12 cellular contexts compared by ENCODE assay signal in the genomic region with DNA sequence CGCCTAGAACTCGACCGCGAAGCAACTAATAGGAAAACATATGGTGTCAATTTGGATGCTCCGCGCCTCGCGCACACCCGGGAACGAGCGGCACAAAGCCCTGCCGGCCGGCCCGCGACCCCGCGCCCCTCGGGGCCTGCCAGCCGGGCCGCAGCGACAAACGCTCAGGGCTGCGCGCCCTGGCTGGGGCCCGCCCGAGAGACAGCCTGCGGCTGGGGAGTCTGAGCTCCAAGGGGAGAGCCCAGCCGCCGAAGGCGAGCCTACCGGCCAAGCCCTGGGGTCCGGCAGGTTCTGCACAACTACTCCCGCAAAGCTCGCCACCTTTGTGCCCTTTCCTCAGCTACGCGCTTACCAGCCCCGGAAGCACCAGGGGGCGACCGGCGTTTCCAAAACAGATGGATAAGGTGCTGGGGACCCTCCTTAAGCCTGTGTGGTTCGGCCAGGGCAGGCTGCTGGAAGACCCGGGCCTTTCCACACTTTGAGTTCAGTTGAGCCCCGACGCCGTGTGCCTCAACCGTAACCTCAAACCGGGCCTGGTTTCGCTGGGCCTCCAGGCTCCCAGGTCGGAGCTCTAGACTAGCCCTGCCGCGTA. TPM values are rescaled to one million over a fixed set of nuclear protein-coding genes. Genes with fewer than 3 reads are reported as not detected.
DNase-seq lines count a peak whose midpoint lies in the region; ATAC-seq and TF ChIP-seq lines count a peak whose summit lies in the region.
"Had no signal": no experiment of that assay in that cellular context is flagged by ENCODE, and none has a peak within 500 bp of the region (broad histone marks: within the 10 kb centered on the region; RNA-seq: fewer than 3 reads in every experiment).

No MANE protein-coding gene starts in this region.

- H3K36me3 Mint-ChIP-seq in CD4-positive, alpha-beta T cell (ENCODE audit: low read depth): peaks cover 4% of the 10 kb centered on the region
- H3K36me3 Mint-ChIP-seq in H9 (ENCODE audit: insufficient read depth in 1 of 3, low read depth in 3 of 3) (no peaks in the 10 kb centered on the region), MCF 10A (ENCODE audit: insufficient read depth, unreplicated experiment) (no peaks in the 10 kb centered on the region)
- peaks cover 0 to 31% (median 14%) of the 10 kb centered on the region in 5 donors for H3K36me3 Mint-ChIP-seq in naive thymus-derived CD4-positive, alpha-beta T cell

- no peak overlapping the region for H3K4ac ChIP-seq in H9 (ENCODE audit: low read depth, low read length)

- no peak overlapping the region for H2BK12ac ChIP-seq in H9 (ENCODE audit: insufficient read length, low read depth, low read length)

- no peaks in the 10 kb centered on the region for H4K20me1 ChIP-seq in H9 (ENCODE audit: control insufficient read depth, insufficient read depth, insufficient read length)

- no TSS peak for BruUV-seq in MCF 10A (replicated peaks; lab: Mats Ljungman, UMichigan)

- H3K23me2 ChIP-seq in H9 (ENCODE audit: insufficient read length, low read depth, low read length, poor library complexity, severe bottlenecking): peaks cover 18% of the 10 kb centered on the region

- H3K27me3 ChIP-seq in CD4-positive, alpha-beta T cell (ENCODE audit: control insufficient read depth, insufficient read depth, low read length): peaks cover 99% of the 10 kb centered on the region
- H3K27me3 ChIP-seq in H9 (ENCODE audit: insufficient read depth, low read length) (peaks cover 92% of the 10 kb centered on the region), HAP-1 (ENCODE audit: low read depth) (peaks cover 11% of the 10 kb centered on the region)
- H3K27me3 ChIP-seq in naive thymus-derived CD4-positive, alpha-beta T cell (ENCODE audit: control insufficient read depth in 2 of 2, insufficient read depth in 2 of 2, low read length in 2 of 2): peaks cover 22 to 69% of the 10 kb centered on the region in 2 donors

- peaks cover 93% of the 10 kb centered on the region for H3K27me3 Mint-ChIP-seq in CD4-positive, alpha-beta T cell
- H3K27me3 Mint-ChIP-seq in H9 (ENCODE audit: low read depth) (peaks cover 100% of the 10 kb centered on the region), MCF 10A (ENCODE audit: insufficient read depth, unreplicated experiment) (peaks cover 80% of the 10 kb centered on the region)
- H3K27me3 Mint-ChIP-seq in naive thymus-derived CD4-positive, alpha-beta T cell: peaks cover 85 to 92% (median 86%) of the 10 kb centered on the region in 5 donors

- H4K8ac ChIP-seq in H9 (replicated peaks; ENCODE audit: insufficient read length, low read depth, low read length): no peak overlapping the region

- H3K9ac ChIP-seq in H9 (ENCODE audit: extremely low read depth, insufficient read length, low read length): no peak overlapping the region

- no peak overlapping the region for H3K14ac ChIP-seq in H9 (ENCODE audit: insufficient read depth, low read length)

- H3K27ac Mint-ChIP-seq in CD4-positive, alpha-beta T cell: no peak overlapping the region
- H3K27ac Mint-ChIP-seq in H9: no peak overlapping the region
- H3K27ac Mint-ChIP-seq in naive thymus-derived CD4-positive, alpha-beta T cell: peak overlapping the region in 2 of 9 donors; percentile 5 to 78
- no peak overlapping the region for H3K27ac Mint-ChIP-seq in MCF 10A (ENCODE audit: low read depth, unreplicated experiment)

- no peak overlapping the region for H3K18ac ChIP-seq in H9 (ENCODE audit: insufficient read length, low read depth, low read length)

- no peak overlapping the region for H2BK15ac ChIP-seq in H9 (ENCODE audit: low read depth, low read length)

- no peak overlapping the region for H2BK120ac ChIP-seq in H9 (ENCODE audit: low read depth, low read length, poor library complexity, severe bottlenecking)

- no peaks in the 10 kb centered on the region for H3K36me3 ChIP-seq in naive thymus-derived CD4-positive, alpha-beta T cell (ENCODE audit: control insufficient read depth in 2 of 3, insufficient read depth in 3 of 3, low read length in 3 of 3)
- H3K36me3 ChIP-seq in HAP-1 (replicated peaks): no peaks in the 10 kb centered on the region
- H3K36me3 ChIP-seq: cardiac muscle cell, heart left ventricle had no signal

- TF ChIP-seq CTCF in CD4-positive, alpha-beta T cell (IDR thresholded peaks at IDR 0.05): no peak
- TF ChIP-seq CTCF in H9 (conservative IDR thresholded peaks at IDR 0.05) (no peak), MCF 10A (IDR thresholded peaks at IDR 0.05; ENCODE audit: unreplicated experiment) (no peak)

- H3K23ac ChIP-seq in H9 (ENCODE audit: insufficient read length, low read depth, low read length): no peak overlapping the region

- H3K4me1 ChIP-seq in H9 (ENCODE audit: insufficient read depth, low read length): no peaks in the 10 kb centered on the region
- peaks cover 5 to 26% of the 10 kb centered on the region in 2 donors for H3K4me1 ChIP-seq in naive thymus-derived CD4-positive, alpha-beta T cell (ENCODE audit: control insufficient read depth in 2 of 2, insufficient read depth in 2 of 2, low read length in 2 of 2)
- peaks cover 15% of the 10 kb centered on the region for H3K4me1 ChIP-seq in HAP-1

- in situ Hi-C loops in HAP-1 (cut with MboI; ENCODE audit: low sequenced_read_pairs): no loop called here

- H4K5ac ChIP-seq in H9 (ENCODE audit: insufficient read length, low read depth, low read length): no peak overlapping the region

- H3K79me2 ChIP-seq in H9 (ENCODE audit: insufficient read depth, low read length): no peaks in the 10 kb centered on the region

- no peak overlapping the region for H3T11ph ChIP-seq in H9 (ENCODE audit: low read length)

- DNase-seq in CD4-positive, alpha-beta T cell: no peak
- peak; percentile 67 for DNase-seq in H9
- no peak for DNase-seq in caudate nucleus (lab: John Stamatoyannopoulos, UW)
- no peak for DNase-seq in naive thymus-derived CD4-positive, alpha-beta T cell
- no peak for DNase-seq in MCF 10A (ENCODE audit: unreplicated experiment)
- DNase-seq in stimulated activated CD4-positive, alpha-beta T cell treated with anti-CD3 and anti-CD28 coated beads, Interleukin-12 subunit alpha, Interleukin-12 subunit beta, amount 100 ng/mL, for 4 hours: no peak
- DNase-seq in HAP-1 (ENCODE audit: low spot score in 2 of 2): no peak
- DNase-seq: activated CD4-positive, CD25-positive, alpha-beta regulatory T cell treated with anti-CD3 and anti-CD28 coated beads, Interleukin-2, amount 50 U/mL, for 72 hours; NCI-H187 treated with DMSO at 0.1 percent for 48 hours had no signal

- H3K27ac ChIP-seq in CD4-positive, alpha-beta T cell (ENCODE audit: low read depth, low read length): no peak overlapping the region
- H3K27ac ChIP-seq in H9 (ENCODE audit: insufficient read length, low read depth, low read length) (no peak overlapping the region), caudate nucleus (ENCODE audit: low read depth, low read length) (peak overlapping the region; percentile 44)
- no peak overlapping the region for H3K27ac ChIP-seq in naive thymus-derived CD4-positive, alpha-beta T cell (ENCODE audit: low read depth, low read length)
- H3K27ac ChIP-seq: cardiac muscle cell, heart left ventricle had no signal

- no peak overlapping the region for H2BK20ac ChIP-seq in H9 (ENCODE audit: low read depth, low read length, poor library complexity, severe bottlenecking)

- H4K91ac ChIP-seq in H9 (ENCODE audit: insufficient read length, low read depth, low read length): no peak overlapping the region

- H3K4me1 Mint-ChIP-seq in CD4-positive, alpha-beta T cell (ENCODE audit: low read depth): peaks cover 62% of the 10 kb centered on the region
- H3K4me1 Mint-ChIP-seq in H9 (peaks cover 37 to 71% of the 10 kb centered on the region in 2 experiments), MCF 10A (ENCODE audit: insufficient read depth, unreplicated experiment) (peaks cover 6% of the 10 kb centered on the region)
- peaks cover 29 to 61% (median 51%) of the 10 kb centered on the region in 7 donors for H3K4me1 Mint-ChIP-seq in naive thymus-derived CD4-positive, alpha-beta T cell

- intact Hi-C loops in CD4-positive, alpha-beta T cell (cut with DNase I, micrococcal nuclease): no loop called here
- intact Hi-C loops in naive thymus-derived CD4-positive, alpha-beta T cell (cut with micrococcal nuclease): no loop called here
- intact Hi-C loops in MCF 10A (cut with micrococcal nuclease): no loop called here

- H3K4me2 ChIP-seq in H9 (ENCODE audit: insufficient read depth, insufficient read length, low read length): peak overlapping the region; percentile 55

- peaks cover 4% of the 10 kb centered on the region for H3K9me3 Mint-ChIP-seq in CD4-positive, alpha-beta T cell
- H3K9me3 Mint-ChIP-seq in H9: peaks cover 3 to 6% of the 10 kb centered on the region in 2 experiments; a peak in 3 of 5 replicates
- peaks cover 4 to 67% (median 27%) of the 10 kb centered on the region in 11 donors for H3K9me3 Mint-ChIP-seq in naive thymus-derived CD4-positive, alpha-beta T cell
- H3K9me3 Mint-ChIP-seq in MCF 10A (ENCODE audit: unreplicated experiment): peaks cover 3% of the 10 kb centered on the region

- CTCF ChIA-PET in CD4-positive, alpha-beta T cell (lab: Charles Lee): no interaction called here
- CTCF ChIA-PET in naive thymus-derived CD4-positive, alpha-beta T cell (lab: Charles Lee): no interaction called here
- CTCF ChIA-PET in MCF 10A (lab: Yijun Ruan, JAX): interaction anchor here (0.5 kb wide), 1 partner anchor 22 kb away, joined by 4 read pairs; no protein-coding TSS in a partner anchor

- ATAC-seq in CD4-positive, alpha-beta T cell (ENCODE audit: poor library complexity): no peak
- no peak for ATAC-seq in naive thymus-derived CD4-positive, alpha-beta T cell
- no peak for ATAC-seq in GM19395 (IDR thresholded peaks at IDR 0.05; ENCODE audit: unreplicated experiment)

- H2AK5ac ChIP-seq in H9 (ENCODE audit: insufficient read length, low read length): no peak overlapping the region

- no CpG with 5 or more reads among the region's 51 CpGs for WGBS in H9 (ENCODE audit: extremely low coverage, insufficient read length, low lambda C conversion rate)

- H3K79me1 ChIP-seq in H9 (ENCODE audit: insufficient read depth, low read depth, low read length, poor library complexity, severe bottlenecking): no peaks in the 10 kb centered on the region

- peak overlapping the region; percentile 81 for H3K4me3 Mint-ChIP-seq in CD4-positive, alpha-beta T cell
- peak overlapping the region; percentile 49 to 71 for H3K4me3 Mint-ChIP-seq in H9
- peak overlapping the region; percentile 31 to 82 (median 70) for H3K4me3 Mint-ChIP-seq in naive thymus-derived CD4-positive, alpha-beta T cell
- no peak overlapping the region for H3K4me3 Mint-ChIP-seq in MCF 10A (ENCODE audit: unreplicated experiment)

- POLR2A ChIA-PET in CD4-positive, alpha-beta T cell (lab: Charles Lee): no interaction called here
- POLR2A ChIA-PET in naive thymus-derived CD4-positive, alpha-beta T cell (lab: Charles Lee): no interaction called here
- POLR2A ChIA-PET in MCF 10A (lab: Yijun Ruan, JAX): no interaction called here

- no peak overlapping the region for H3K4me3 ChIP-seq in naive thymus-derived CD4-positive, alpha-beta T cell (ENCODE audit: low read length)
- H3K4me3 ChIP-seq in HAP-1: no peak overlapping the region
- H3K4me3 ChIP-seq: cardiac muscle cell had no signal

- no peak overlapping the region for H3K56ac ChIP-seq in H9 (ENCODE audit: insufficient read length, low read depth, low read length)

- no peak overlapping the region for H2BK5ac ChIP-seq in H9 (ENCODE audit: insufficient read length, low read length)

- peaks cover 23% of the 10 kb centered on the region for H3K9me3 ChIP-seq in CD4-positive, alpha-beta T cell (ENCODE audit: control insufficient read depth, low read length)
- H3K9me3 ChIP-seq in H9 (ENCODE audit: control insufficient read depth, low read depth, low read length) (no peaks in the 10 kb centered on the region), HAP-1 (no peaks in the 10 kb centered on the region)
- peaks cover 0 to 3% (median 0%) of the 10 kb centered on the region in 3 experiments for H3K9me3 ChIP-seq in naive thymus-derived CD4-positive, alpha-beta T cell (ENCODE audit: control insufficient read depth in 2 of 3, low read length in 3 of 3)
- H3K9me3 ChIP-seq: heart left ventricle had no signal

- no peak overlapping the region for H2AFZ ChIP-seq in H9 (ENCODE audit: low read length)

RNA-seq across cellular contexts. Expression of a gene that starts 6.0 kb away (rescaled TPM):
- not detected for total RNA-seq in CD4-positive, alpha-beta T cell
- total RNA-seq in H9 (2021): 0.11 TPM in 1 of 2 replicates, not detected in the other
- total RNA-seq in naive thymus-derived CD4-positive, alpha-beta T cell: not detected
- not detected for polyA plus RNA-seq in naive thymus-derived CD4-positive, alpha-beta T cell
- not detected in 2 replicates for total RNA-seq in MCF 10A (2022)
- polyA plus RNA-seq: heart left ventricle had no signal
